13 cellular contexts compared by ENCODE assay signal in genomic region chr2:138235041-138235440, GRCh38.
DNase-seq lines count a peak whose midpoint lies in the region; ATAC-seq, FAIRE-seq and TF ChIP-seq lines count a peak whose summit lies in the region.
"Had no signal": no experiment of that assay in that cellular context is flagged by ENCODE, and none has a peak within 500 bp of the region (broad histone marks: within the 10 kb centered on the region; RNA-seq: fewer than 3 reads in every experiment).

No MANE protein-coding gene starts in this region.

- H3K4me1 ChIP-seq in A549 (peaks cover 3% of the 10 kb centered on the region; the same call in 1 of the 3 replicates), H9 (ENCODE audit: insufficient read depth, low read length) (no peaks in the 10 kb centered on the region), H1 (replicated peaks in 1 of 4; ENCODE audit: control insufficient read depth in 3 of 4, insufficient read depth in 4 of 4, low read length in 3 of 4) (peaks cover 0 to 7% (median 0%) of the 10 kb centered on the region in 4 experiments; a peak in 2 of 7 replicates)

- H3K27ac Mint-ChIP-seq in H9 (peak overlapping the region; percentile 6 to 90 (median 41); a peak in 5 of 7 replicates), mesothelial cell of epicardium (peak overlapping the region; percentile 73)
- H3K27ac Mint-ChIP-seq: B cell; CD4-positive, alpha-beta memory T cell had no signal

- H2AFZ ChIP-seq in H9 (ENCODE audit: low read length), result no peak overlapping the region
- no peak overlapping the region for H2AFZ ChIP-seq in H1 (ENCODE audit: low read length)

- H3K27me3 ChIP-seq in H9 (ENCODE audit: insufficient read depth, low read length) (no peaks in the 10 kb centered on the region), H1 (replicated peaks in 1 of 4; ENCODE audit: control insufficient read depth in 3 of 4, extremely low read depth in 1 of 4, insufficient read depth in 3 of 4, low read length in 3 of 4) (no peaks in the 10 kb centered on the region)

- H3K4ac ChIP-seq in H9 (ENCODE audit: low read depth, low read length) (no peak overlapping the region), H1 (replicated peaks; ENCODE audit: insufficient read length, low read depth, low read length) (no peak overlapping the region)

- no peaks in the 10 kb centered on the region for H3K23me2 ChIP-seq in H9 (ENCODE audit: insufficient read length, low read depth, low read length, poor library complexity, severe bottlenecking)
- H3K23me2 ChIP-seq in H1 (ENCODE audit: low read depth, low read length), result no peaks in the 10 kb centered on the region

- no peak overlapping the region for H3K4me2 ChIP-seq in A549
- no peak overlapping the region for H3K4me2 ChIP-seq in H9 (ENCODE audit: insufficient read depth, insufficient read length, low read length)
- peak overlapping the region in 1 of 2 experiments; percentile 3; a peak in 1 of 4 replicates for H3K4me2 ChIP-seq in H1 (ENCODE audit: insufficient read depth in 1 of 2, low read depth in 2 of 2, low read length in 2 of 2)

- no peak overlapping the region for H2AK5ac ChIP-seq in H9 (ENCODE audit: insufficient read length, low read length)
- H2AK5ac ChIP-seq in H1 (ENCODE audit: low read depth, low read length), result no peak overlapping the region

- FAIRE-seq in A549 (lab: Jason Lieb, UNC), result no peak
- FAIRE-seq in H1 (lab: Jason Lieb, UNC), result no peak
- FAIRE-seq: GM18507 had no signal

- no peaks in the 10 kb centered on the region for H3K9me3 Mint-ChIP-seq in H9
- H3K9me3 Mint-ChIP-seq in mesothelial cell of epicardium, result peaks cover 3% of the 10 kb centered on the region

- ATAC-seq in A549 (no peak), HG02678 (IDR thresholded peaks at IDR 0.05; ENCODE audit: unreplicated experiment) (no peak), GM18870 (IDR thresholded peaks at IDR 0.05; ENCODE audit: unreplicated experiment) (no peak)
- ATAC-seq: GM12878 had no signal

- H2BK20ac ChIP-seq in H9 (ENCODE audit: low read depth, low read length, poor library complexity, severe bottlenecking), result no peak overlapping the region
- no peak overlapping the region for H2BK20ac ChIP-seq in H1 (ENCODE audit: low read length)

- H3K27ac ChIP-seq in A549 (no peak overlapping the region), H9 (ENCODE audit: insufficient read length, low read depth, low read length) (peak overlapping the region; percentile 46), H1 (ENCODE audit: low read depth, low read length) (no peak overlapping the region)
- H3K27ac ChIP-seq: C4-2B had no signal

- H3K27me3 Mint-ChIP-seq in H9 (ENCODE audit: low read depth) (no peaks in the 10 kb centered on the region), mesothelial cell of epicardium (ENCODE audit: low read depth) (no peaks in the 10 kb centered on the region)
- H3K27me3 Mint-ChIP-seq: CD4-positive, alpha-beta memory T cell had no signal

- H3K79me2 ChIP-seq in H9 (ENCODE audit: insufficient read depth, low read length), result no peaks in the 10 kb centered on the region
- no peaks in the 10 kb centered on the region for H3K79me2 ChIP-seq in H1 (ENCODE audit: control insufficient read depth in 1 of 2, insufficient read depth in 2 of 2, low read length in 2 of 2)

- H3K18ac ChIP-seq in H9 (ENCODE audit: insufficient read length, low read depth, low read length) (no peak overlapping the region), H1 (ENCODE audit: extremely low read depth, low read length) (no peak overlapping the region)

- H2BK5ac ChIP-seq in H9 (ENCODE audit: insufficient read length, low read length), result no peak overlapping the region
- no peak overlapping the region for H2BK5ac ChIP-seq in H1 (ENCODE audit: low read depth, low read length)

- TF ChIP-seq RAD21 in A549 (conservative IDR thresholded peaks at IDR 0.05 in 1 of 2, IDR thresholded peaks at IDR 0.05 in 1 of 2), result no peak
- no peak for TF ChIP-seq RAD21 in H1 (IDR thresholded peaks at IDR 0.05 in 1 of 2, conservative IDR thresholded peaks at IDR 0.05 in 1 of 2; ENCODE audit: low read depth in 2 of 2, low read length in 2 of 2)

- H2BK12ac ChIP-seq in H9 (ENCODE audit: insufficient read length, low read depth, low read length), result no peak overlapping the region
- H2BK12ac ChIP-seq in H1 (ENCODE audit: low read depth, low read length), result no peak overlapping the region

- no peak for TF ChIP-seq EP300 in A549 (IDR thresholded peaks at IDR 0.05)
- TF ChIP-seq EP300 in H1 (IDR thresholded peaks at IDR 0.05; ENCODE audit: borderline replicate concordance in 1 of 2, low read depth in 2 of 2, low read length in 2 of 2), result no peak

- H2BK120ac ChIP-seq in H9 (ENCODE audit: low read depth, low read length, poor library complexity, severe bottlenecking) (no peak overlapping the region), H1 (replicated peaks; ENCODE audit: low read depth, low read length) (peak overlapping the region; percentile 73)

- H3T11ph ChIP-seq in H9 (ENCODE audit: low read length), result no peak overlapping the region

- no peak overlapping the region for H4K5ac ChIP-seq in H9 (ENCODE audit: insufficient read length, low read depth, low read length)
- H4K5ac ChIP-seq in H1 (ENCODE audit: insufficient read length, low read depth, low read length), result no peak overlapping the region

- no peak for TF ChIP-seq POLR2A in A549 (IDR thresholded peaks at IDR 0.05; ENCODE audit: low read length)
- TF ChIP-seq POLR2A in H1 (IDR thresholded peaks at IDR 0.05; ENCODE audit: control extremely low read depth in 1 of 2, low read depth in 2 of 2, low read length in 2 of 2), result no peak

- H4K8ac ChIP-seq in H9 (replicated peaks; ENCODE audit: insufficient read length, low read depth, low read length) (no peak overlapping the region), H1 (ENCODE audit: extremely low read depth, insufficient read depth, low read length) (no peak overlapping the region)

- no peaks in the 10 kb centered on the region; a peak in 1 of 7 replicates for H3K36me3 Mint-ChIP-seq in H9 (ENCODE audit: insufficient read depth in 1 of 3, low read depth in 3 of 3)
- H3K36me3 Mint-ChIP-seq in mesothelial cell of epicardium, result no peaks in the 10 kb centered on the region
- H3K36me3 Mint-ChIP-seq: CD4-positive, alpha-beta memory T cell had no signal

- H3K4me3 ChIP-seq in A549, result no peak overlapping the region
- H3K4me3 ChIP-seq in H1 (ENCODE audit: extremely low read depth in 1 of 4, insufficient read depth in 2 of 4, low read depth in 3 of 4, low read length in 4 of 4), result no peak overlapping the region
- H3K4me3 ChIP-seq: GM12878 had no signal

- H3K56ac ChIP-seq in H9 (ENCODE audit: insufficient read length, low read depth, low read length), result no peak overlapping the region
- H3K56ac ChIP-seq in H1 (replicated peaks; ENCODE audit: insufficient read length, low read depth, low read length), result no peak overlapping the region

- H3K79me1 ChIP-seq in H9 (ENCODE audit: insufficient read depth, low read depth, low read length, poor library complexity, severe bottlenecking), result no peaks in the 10 kb centered on the region
- no peaks in the 10 kb centered on the region for H3K79me1 ChIP-seq in H1 (ENCODE audit: low read depth, low read length)

- H4K91ac ChIP-seq in H9 (ENCODE audit: insufficient read length, low read depth, low read length) (no peak overlapping the region), H1 (replicated peaks; ENCODE audit: insufficient read length, low read length) (no peak overlapping the region)

- no peak overlapping the region for H3K23ac ChIP-seq in H9 (ENCODE audit: insufficient read length, low read depth, low read length)
- H3K23ac ChIP-seq in H1 (ENCODE audit: insufficient read length), result no peak overlapping the region

- H3K9ac ChIP-seq in H9 (ENCODE audit: extremely low read depth, insufficient read length, low read length) (no peak overlapping the region), H1 (replicated peaks in 1 of 4; ENCODE audit: extremely low read depth in 1 of 4, low read depth in 3 of 4, low read length in 3 of 4) (no peak overlapping the region)

- H3K14ac ChIP-seq in H9 (ENCODE audit: insufficient read depth, low read length) (no peak overlapping the region), H1 (ENCODE audit: insufficient read length) (no peak overlapping the region)

- H3K4me1 Mint-ChIP-seq in H9, result peaks cover 20 to 21% of the 10 kb centered on the region in 2 experiments
- H3K4me1 Mint-ChIP-seq in mesothelial cell of epicardium, result peaks cover 37% of the 10 kb centered on the region
- H3K4me1 Mint-ChIP-seq: B cell; CD4-positive, alpha-beta memory T cell had no signal

- WGBS in A549 (ENCODE audit: missing lambda C conversion rate), result 81% methylated on average over 2 of the region's 2 CpGs
- no CpG with 5 or more reads among the region's 2 CpGs for WGBS in H9 (ENCODE audit: extremely low coverage, insufficient read length, low lambda C conversion rate)
- WGBS in H1 (ENCODE audit: extremely low coverage in 1 of 2, insufficient coverage in 1 of 2, insufficient read length in 1 of 2, insufficient replicate concordance in 2 of 2, low coverage in 1 of 2, low lambda C conversion rate in 2 of 2, missing lambda C conversion rate in 1 of 2), 2 experiments, result 72% methylated on average over 2 of the region's 2 CpGs; no CpG with 5 or more reads in 1 of the 2 experiments

- H4K20me1 ChIP-seq in H9 (ENCODE audit: control insufficient read depth, insufficient read depth, insufficient read length) (no peaks in the 10 kb centered on the region), H1 (replicated peaks in 1 of 2; ENCODE audit: control insufficient read depth in 1 of 2, insufficient read depth in 2 of 2, low read length in 2 of 2) (no peaks in the 10 kb centered on the region)

- H3K9me3 ChIP-seq in A549 (no peaks in the 10 kb centered on the region), H9 (ENCODE audit: control insufficient read depth, low read depth, low read length) (no peaks in the 10 kb centered on the region), H1 (ENCODE audit: insufficient read depth in 2 of 2, low read depth in 1 of 2, low read length in 1 of 2) (no peaks in the 10 kb centered on the region)

- DNase-seq in A549 (ENCODE audit: low read depth in 1 of 2, low spot score in 1 of 2) (no peak), H9 (no peak), H1 (ENCODE audit: low read depth in 1 of 2, low spot score in 2 of 2) (no peak), mesothelial cell of epicardium (ENCODE audit: low spot score in 2 of 2, unreplicated experiment in 2 of 2) (no peak), T-helper 2 cell (no peak)
- DNase-seq: CD4-positive, alpha-beta memory T cell; DMS79 had no signal

- H2BK15ac ChIP-seq in H9 (ENCODE audit: low read depth, low read length) (no peak overlapping the region), H1 (ENCODE audit: low read length) (no peak overlapping the region)

- TF ChIP-seq CTCF in A549 (IDR thresholded peaks at IDR 0.05) (no peak), H9 (conservative IDR thresholded peaks at IDR 0.05) (no peak), H1 (IDR thresholded peaks at IDR 0.05; ENCODE audit: control extremely low read depth in 1 of 3, insufficient read depth in 1 of 3, low read depth in 1 of 3, low read length in 3 of 3) (no peak), mesothelial cell of epicardium (IDR thresholded peaks at IDR 0.05; ENCODE audit: unreplicated experiment) (no peak)

- H3K36me3 ChIP-seq in H1 (ENCODE audit: control insufficient read depth in 2 of 4, insufficient read depth in 4 of 4, low read length in 3 of 4), result no peaks in the 10 kb centered on the region

- H3K4me3 Mint-ChIP-seq in H9, result no peak overlapping the region
- H3K4me3 Mint-ChIP-seq in mesothelial cell of epicardium, result no peak overlapping the region
- H3K4me3 Mint-ChIP-seq: B cell; CD4-positive, alpha-beta memory T cell had no signal

- CTCF ChIA-PET in A549 (lab: Yijun Ruan, JAX) (no interaction called here), H1 (lab: Charles Lee; ENCODE audit: partially characterized antibody) (no interaction called here)

- POLR2A ChIA-PET in A549 (lab: Yijun Ruan, JAX), result no interaction called here
- POLR2A ChIA-PET in H1 (lab: Charles Lee; ENCODE audit: partially characterized antibody), result no interaction called here

Comparison
In these comparisons a context has a peak if more than half of its experiments do, and no peak if none do; other contexts are left out.
1. Of the 18 proteins assayed by ChIP-seq in both H1 and A549: peak only in H1: MAFK; only in A549: none; in both: none; in neither: 17.